ENCODE assay signal across 9 cellular contexts in genomic region chr7:35430547-35431153, GRCh38.
DNase-seq lines count a peak whose midpoint lies in the region; ATAC-seq and TF ChIP-seq lines count a peak whose summit lies in the region.
"Had no signal": no experiment of that assay in that cellular context is flagged by ENCODE, and none has a peak within 500 bp of the region (broad histone marks: within the 10 kb centered on the region; RNA-seq: fewer than 3 reads in every experiment).

No MANE protein-coding gene starts in this region.

- H3K4me3 ChIP-seq in AG09309 (ENCODE audit: control insufficient read depth, low read depth, low read length), result no peak overlapping the region
- no peak overlapping the region for H3K4me3 ChIP-seq in GM12864 (ENCODE audit: low read depth, low read length)
- no peak overlapping the region for H3K4me3 ChIP-seq in fibroblast of mammary gland (ENCODE audit: control insufficient read depth, low read depth, low read length)

- ATAC-seq in GM19328 (IDR thresholded peaks at IDR 0.05; ENCODE audit: unreplicated experiment), result no peak
- no peak for ATAC-seq in GM18520 (IDR thresholded peaks at IDR 0.05; ENCODE audit: unreplicated experiment)
- no peak for ATAC-seq in HG03108 (IDR thresholded peaks at IDR 0.05; ENCODE audit: unreplicated experiment)
- no peak for ATAC-seq in HG03439 (IDR thresholded peaks at IDR 0.05; ENCODE audit: unreplicated experiment)

- DNase-seq in AG09309 (ENCODE audit: low read depth) (no peak), GM12864 (ENCODE audit: low read depth) (no peak), NCI-H69 (lab: John Stamatoyannopoulos, UW) (peak; percentile 33), fibroblast of mammary gland (ENCODE audit: low read depth) (peak; percentile 7)
- DNase-seq: activated naive CD4-positive, alpha-beta T cell treated with anti-CD3 and anti-CD28 coated beads, Interleukin-2, amount 10 ng/mL, durations not matched to agents 7 days and 5 days had no signal

- peak; percentile 30 for TF ChIP-seq CTCF in AG09309 (IDR thresholded peaks at IDR 0.05; ENCODE audit: control insufficient read depth, insufficient read depth, low read depth, low read length, missing control alignments)
- TF ChIP-seq CTCF in GM12864 (IDR thresholded peaks at IDR 0.05; ENCODE audit: low read depth, low read length, missing control alignments), result peak; percentile 65
- peak; percentile 41 for TF ChIP-seq CTCF in fibroblast of mammary gland (conservative IDR thresholded peaks at IDR 0.05; ENCODE audit: control insufficient read depth, insufficient read depth, low read depth, low read length)

Comparison
In these comparisons a context has a peak if more than half of its experiments do, and no peak if none do; other contexts are left out.
1. DNase-seq: peak in NCI-H69 (single experiment) and fibroblast of mammary gland (single experiment); none in AG09309 (single experiment) and GM12864 (single experiment).
2. Peak in every context shown above with its lines, with median percentiles within 50 percentile points of each other: CTCF ChIP-seq.